ENCODE assay signal across 10 cellular contexts in genomic region chr2:120245520-120245835, GRCh38. TPM values are rescaled to one million over a fixed set of nuclear protein-coding genes. Genes with fewer than 3 reads are reported as not detected.
DNase-seq lines count a peak whose midpoint lies in the region; ATAC-seq, FAIRE-seq and TF ChIP-seq lines count a peak whose summit lies in the region.
"Had no signal": no experiment of that assay in that cellular context is flagged by ENCODE, and none has a peak within 500 bp of the region (broad histone marks: within the 10 kb centered on the region; RNA-seq: fewer than 3 reads in every experiment).

No MANE protein-coding gene starts in this region.

- no peak overlapping the region for H2AFZ ChIP-seq in HepG2 (ENCODE audit: low read length)

- TF ChIP-seq EP300 in HepG2 (IDR thresholded peaks at IDR 0.05; ENCODE audit: low read depth in 2 of 2, low read length in 2 of 2) (no peak), HepG2 (CRISPR knock-in tag; IDR thresholded peaks at IDR 0.05; ENCODE audit: borderline replicate concordance) (no peak)

- H3K4me1 Mint-ChIP-seq in stimulated activated naive CD8-positive, alpha-beta T cell treated with anti-CD3 and anti-CD28 coated beads, Interleukin-15, amount 100 ng/mL, for 72 hours = peaks cover 24% of the 10 kb centered on the region
- peaks cover 7% of the 10 kb centered on the region for H3K4me1 Mint-ChIP-seq in glutamatergic neuron (ENCODE audit: low read depth, unreplicated experiment)

- H4K20me1 ChIP-seq in HepG2 (ENCODE audit: insufficient read depth, low read length) = no peaks in the 10 kb centered on the region

- H3K4me1 ChIP-seq in HepG2 (ENCODE audit: insufficient read depth, low read length) = peaks cover 26% of the 10 kb centered on the region

- BruUV-seq in HepG2 (replicated peaks; lab: Mats Ljungman, UMichigan) = no TSS peak

- H3K27me3 Mint-ChIP-seq in stimulated activated naive CD8-positive, alpha-beta T cell treated with anti-CD3 and anti-CD28 coated beads, Interleukin-15, amount 100 ng/mL, for 72 hours = peaks cover 35% of the 10 kb centered on the region
- peaks cover 14% of the 10 kb centered on the region for H3K27me3 Mint-ChIP-seq in glutamatergic neuron (ENCODE audit: unreplicated experiment)

- WGBS in HepG2 (ENCODE audit: low lambda C conversion rate) = 0% methylated on average over 1 of the region's 5 CpGs

- no peaks in the 10 kb centered on the region for H3K36me3 ChIP-seq in HepG2 (replicated peaks in 1 of 2; ENCODE audit: control insufficient read depth in 1 of 2, insufficient read depth in 2 of 2, low read length in 2 of 2)

- POLR2A ChIA-PET in RWPE1 (lab: Yijun Ruan, JAX; ENCODE audit: low non-redundant PET) (no interaction called here), HepG2 (lab: Yijun Ruan, JAX) (no interaction called here)

- DNase-seq in stimulated activated naive CD8-positive, alpha-beta T cell treated with anti-CD3 and anti-CD28 coated beads, Interleukin-15, amount 100 ng/mL, for 72 hours = no peak
- no peak for DNase-seq in stimulated activated naive CD8-positive, alpha-beta T cell treated with anti-CD3 and anti-CD28 coated beads, Interleukin-15, Interleukin-2, amounts not matched to agents 100 U/mL and 50 U/mL, for 24 hours
- DNase-seq in RWPE1 (ENCODE audit: low spot score) (no peak), HepG2 (ENCODE audit: low spot score) (peak; percentile 24), HUDEP-2 (lab: John Stamatoyannopoulos, UW; ENCODE audit: unreplicated experiment in 76 of 76) (no peak), glutamatergic neuron (no peak), glomerular visceral epithelial cell (ENCODE audit: extremely low spot score) (no peak)
- DNase-seq: effector CD8-positive, alpha-beta T cell; testis had no signal

- H3K27me3 ChIP-seq in HepG2 (ENCODE audit: control insufficient read depth in 1 of 2, insufficient read depth in 2 of 2, low read length in 2 of 2) = peaks cover 5 to 47% of the 10 kb centered on the region in 2 experiments; a peak in 4 of 5 replicates
- H3K27me3 ChIP-seq: testis had no signal

- H3K4me3 Mint-ChIP-seq in stimulated activated naive CD8-positive, alpha-beta T cell treated with anti-CD3 and anti-CD28 coated beads, Interleukin-15, amount 100 ng/mL, for 72 hours = no peak overlapping the region
- H3K4me3 Mint-ChIP-seq in glutamatergic neuron (ENCODE audit: unreplicated experiment) = no peak overlapping the region

- peak; percentile 44 for ATAC-seq in stimulated activated naive CD8-positive, alpha-beta T cell treated with anti-CD3 and anti-CD28 coated beads, Interleukin-15, amount 100 ng/mL, for 72 hours
- ATAC-seq in stimulated activated naive CD8-positive, alpha-beta T cell treated with anti-CD3 and anti-CD28 coated beads, Interleukin-15, Interleukin-2, amounts not matched to agents 100 U/mL and 50 U/mL, for 24 hours = no peak
- ATAC-seq in HepG2 (peak; percentile 68), GM21367 (IDR thresholded peaks at IDR 0.05; ENCODE audit: unreplicated experiment) (no peak)

- CTCF ChIA-PET in RWPE1 (lab: Yijun Ruan, JAX) = no interaction called here
- CTCF ChIA-PET in HepG2 (lab: Yijun Ruan, JAX; ENCODE audit: low intra/inter-chr PET ratio, low total read pairs) = no interaction called here

- no peak for TF ChIP-seq RAD21 in HepG2 (CRISPR knock-in tag; IDR thresholded peaks at IDR 0.05)

- peak overlapping the region; percentile 30; the same call in 1 of the 2 replicates for H3K9ac ChIP-seq in HepG2 (ENCODE audit: insufficient read depth, low read depth, low read length)

- H3K79me2 ChIP-seq in HepG2 (ENCODE audit: insufficient read depth, low read length) = no peaks in the 10 kb centered on the region

- in situ Hi-C loops in HepG2 (cut with HindIII; ENCODE audit: extremely low pct_ligation_motif_present, low pct_unique_long_range_greater_than_20kb) = no loop called here

- peaks cover 10 to 14% of the 10 kb centered on the region in 2 donors for H3K9me3 Mint-ChIP-seq in stimulated activated naive CD8-positive, alpha-beta T cell treated with anti-CD3 and anti-CD28 coated beads, Interleukin-15, amount 100 ng/mL, for 72 hours
- peaks cover 4% of the 10 kb centered on the region for H3K9me3 Mint-ChIP-seq in glutamatergic neuron (ENCODE audit: unreplicated experiment)

- TF ChIP-seq POLR2A in HepG2 (IDR thresholded peaks at IDR 0.05; ENCODE audit: insufficient read depth in 1 of 2, low read depth in 2 of 2, low read length in 2 of 2) = no peak

- intact Hi-C loops in HepG2 (cut with micrococcal nuclease; ENCODE audit: unreplicated experiment) = no loop called here

- H3K27ac Mint-ChIP-seq in stimulated activated naive CD8-positive, alpha-beta T cell treated with anti-CD3 and anti-CD28 coated beads, Interleukin-15, amount 100 ng/mL, for 72 hours = no peak overlapping the region
- H3K27ac Mint-ChIP-seq in glutamatergic neuron (ENCODE audit: unreplicated experiment) = no peak overlapping the region

- TF ChIP-seq CTCF in RWPE1 (conservative IDR thresholded peaks at IDR 0.05; ENCODE audit: low read depth) (no peak), HepG2 (CRISPR knock-in tag; IDR thresholded peaks at IDR 0.05) (no peak), glutamatergic neuron (IDR thresholded peaks at IDR 0.05; ENCODE audit: partially characterized antibody, unreplicated experiment) (no peak)

- peak overlapping the region; percentile 56 for H3K4me2 ChIP-seq in HepG2 (ENCODE audit: low read depth, low read length)

- H3K27ac ChIP-seq in RWPE1 (peak overlapping the region; percentile 74), HepG2 (ENCODE audit: extremely low read length, insufficient read depth, low read length) (no peak overlapping the region)
- H3K27ac ChIP-seq: testis had no signal

- no peak for FAIRE-seq in HepG2 (lab: Jason Lieb, UNC)

- H3K36me3 Mint-ChIP-seq in glutamatergic neuron (ENCODE audit: unreplicated experiment) = peaks cover 6% of the 10 kb centered on the region

- H3K4me3 ChIP-seq in HepG2 (replicated peaks in 1 of 3; ENCODE audit: insufficient read depth in 1 of 3, low read depth in 2 of 3, low read length in 3 of 3) = peak overlapping the region in 1 of 3 experiments; percentile 45; a peak in 1 of 6 replicates
- H3K4me3 ChIP-seq: testis had no signal

- no peaks in the 10 kb centered on the region for H3K9me3 ChIP-seq in HepG2 (ENCODE audit: low read length)
- H3K9me3 ChIP-seq: testis had no signal

TF ChIP-seq in HepG2, 621 proteins besides CTCF, POLR2A, EP300 and RAD21 (continues in another document):
- no peak for TF ChIP-seq MAX (IDR thresholded peaks at IDR 0.05)

RNA-seq across cellular contexts. Expression of gene RALB, which starts 7.2 kb away (rescaled TPM):
- total RNA-seq in HepG2 (2016; rRNA removed; fragmentation: Illumina TruSeq; extraction: Trizol) (43.2 and 65.4 TPM in 2 replicates), glutamatergic neuron (ENCODE audit: unreplicated experiment) (16.4 TPM)
- 14.7 and 15.0 TPM in 2 replicates for total RNA-seq in HepG2 (2016; cell fraction: cytosol; rRNA removed; fragmentation: Illumina TruSeq; extraction: Trizol; ENCODE audit: low read depth)
- 46.9 and 63.2 TPM in 2 replicates for total RNA-seq in HepG2 (2016; cell fraction: insoluble cytoplasmic fraction; rRNA removed; fragmentation: Illumina TruSeq; extraction: Trizol)
- total RNA-seq in HepG2 (2016; cell fraction: membrane; rRNA removed; fragmentation: Illumina TruSeq; extraction: Trizol) = 40.6 and 40.7 TPM in 2 replicates
- total RNA-seq in HepG2 (2016; cell fraction: nucleus; rRNA removed; fragmentation: Illumina TruSeq; extraction: Trizol) = 18.9 and 20.9 TPM in 2 replicates
- 28.5 and 37.8 TPM in 2 replicates for polyA plus RNA-seq in HepG2 (2011; rRNA removed)
- 27.1 and 34.7 TPM in 2 replicates for polyA plus RNA-seq in HepG2 (2011; cell fraction: cytosol; rRNA removed)
- polyA plus RNA-seq in HepG2 (2011; cell fraction: nucleus; rRNA removed) = 7.9 and 9.7 TPM in 2 replicates
- 25.9 and 28.9 TPM in 2 replicates for polyA plus RNA-seq in HepG2 (2012)
- polyA plus RNA-seq in HepG2 (2016; cell fraction: cytosol; fragmentation: Illumina TruSeq; extraction: Trizol; ENCODE audit: low read depth) = 17.5 and 21.3 TPM in 2 replicates
- 77.8 and 83.3 TPM in 2 replicates for polyA plus RNA-seq in HepG2 (2016; cell fraction: insoluble cytoplasmic fraction; fragmentation: Illumina TruSeq; extraction: Trizol; ENCODE audit: low read depth)
- polyA plus RNA-seq in HepG2 (2016; cell fraction: membrane; fragmentation: Illumina TruSeq; extraction: Trizol; ENCODE audit: low read depth) = 40.5 and 41.2 TPM in 2 replicates
- 29.6 and 37.1 TPM in 2 replicates for polyA plus RNA-seq in HepG2 (2016; cell fraction: nucleus; fragmentation: Illumina TruSeq; extraction: Trizol; ENCODE audit: insufficient read depth, low read depth)
- 7.6 and 34.5 TPM in 2 replicates for polyA minus RNA-seq in HepG2 (2011; rRNA and poly(A)+ RNA removed; ENCODE audit: low replicate concordance)
- polyA minus RNA-seq in HepG2 (2011; cell fraction: cytosol; rRNA and poly(A)+ RNA removed) = 18.2 and 26.6 TPM in 2 replicates
- 11.1 and 12.7 TPM in 2 replicates for polyA minus RNA-seq in HepG2 (2011; cell fraction: nucleus; rRNA and poly(A)+ RNA removed)

RNA-seq across cellular contexts. Expression of gene TMEM185B, which starts 22.3 kb away (rescaled TPM):
- 3.5 and 7.0 TPM in 2 replicates for total RNA-seq in HepG2 (2016; rRNA removed; fragmentation: Illumina TruSeq; extraction: Trizol)
- total RNA-seq in HepG2 (2016; cell fraction: cytosol; rRNA removed; fragmentation: Illumina TruSeq; extraction: Trizol; ENCODE audit: low read depth) = 1.2 and 1.8 TPM in 2 replicates
- 2.9 and 6.9 TPM in 2 replicates for total RNA-seq in HepG2 (2016; cell fraction: insoluble cytoplasmic fraction; rRNA removed; fragmentation: Illumina TruSeq; extraction: Trizol)
- 3.8 and 4.7 TPM in 2 replicates for total RNA-seq in HepG2 (2016; cell fraction: membrane; rRNA removed; fragmentation: Illumina TruSeq; extraction: Trizol)
- 6.4 and 7.9 TPM in 2 replicates for total RNA-seq in HepG2 (2016; cell fraction: nucleus; rRNA removed; fragmentation: Illumina TruSeq; extraction: Trizol)
- polyA plus RNA-seq in HepG2 (2011; rRNA removed) = 5.6 and 5.7 TPM in 2 replicates
- 6.0 and 6.3 TPM in 2 replicates for polyA plus RNA-seq in HepG2 (2011; cell fraction: cytosol; rRNA removed)
- 9.5 and 9.8 TPM in 2 replicates for polyA plus RNA-seq in HepG2 (2011; cell fraction: nucleus; rRNA removed)
- 7.3 and 7.8 TPM in 2 replicates for polyA plus RNA-seq in HepG2 (2012)
- polyA plus RNA-seq in HepG2 (2016; cell fraction: cytosol; fragmentation: Illumina TruSeq; extraction: Trizol; ENCODE audit: low read depth) = 1.2 and 1.8 TPM in 2 replicates
- polyA plus RNA-seq in HepG2 (2016; cell fraction: insoluble cytoplasmic fraction; fragmentation: Illumina TruSeq; extraction: Trizol; ENCODE audit: low read depth) = 3.2 and 5.0 TPM in 2 replicates
- polyA plus RNA-seq in HepG2 (2016; cell fraction: membrane; fragmentation: Illumina TruSeq; extraction: Trizol; ENCODE audit: low read depth) = 2.4 and 3.2 TPM in 2 replicates
- polyA plus RNA-seq in HepG2 (2016; cell fraction: nucleus; fragmentation: Illumina TruSeq; extraction: Trizol; ENCODE audit: insufficient read depth, low read depth) = 8.5 and 10.2 TPM in 2 replicates
- polyA minus RNA-seq in HepG2 (2011; rRNA and poly(A)+ RNA removed; ENCODE audit: low replicate concordance) = 13.7 and 14.5 TPM in 2 replicates
- polyA minus RNA-seq in HepG2 (2011; cell fraction: cytosol; rRNA and poly(A)+ RNA removed) = 4.8 and 5.5 TPM in 2 replicates
- polyA minus RNA-seq in HepG2 (2011; cell fraction: nucleus; rRNA and poly(A)+ RNA removed) = 5.2 and 7.0 TPM in 2 replicates
- 12.3 TPM for total RNA-seq in glutamatergic neuron (ENCODE audit: unreplicated experiment)

Comparison
In these comparisons a context has a peak if more than half of its experiments do, and no peak if none do; other contexts are left out.
1. ATAC-seq: peak in stimulated activated naive CD8-positive, alpha-beta T cell treated with anti-CD3 and anti-CD28 coated beads, Interleukin-15, amount 100 ng/mL, for 72 hours (single experiment) and HepG2 (single experiment); none in stimulated activated naive CD8-positive, alpha-beta T cell treated with anti-CD3 and anti-CD28 coated beads, Interleukin-15, Interleukin-2, amounts not matched to agents 100 U/mL and 50 U/mL, for 24 hours (single experiment) and GM21367 (single experiment).